Comparison of ENCODE assay signal across 15 cellular contexts in genomic region chr13:45255253-45255987, GRCh38. TPM values are rescaled to one million over a fixed set of nuclear protein-coding genes. Genes with fewer than 3 reads are reported as not detected.
"Had no signal": no experiment of that assay in that cellular context is flagged by ENCODE, and none has a peak within 500 bp of the region (broad histone marks: within the 10 kb centered on the region; RNA-seq: fewer than 3 reads in every experiment).

No MANE protein-coding gene starts in this region.

- H3K4me3 ChIP-seq: cardiac muscle cell, gastroesophageal sphincter, tibial artery had no signal

- H3K27ac ChIP-seq: cardiac muscle cell, gastroesophageal sphincter, neutrophil, tibial artery had no signal

- ATAC-seq: activated CD8-positive, alpha-beta T cell treated with anti-CD3 and anti-CD28 coated beads for 36 hours; gastroesophageal sphincter; right cardiac atrium; stimulated activated effector memory CD8-positive, alpha-beta T cell treated with anti-CD3 and anti-CD28 coated beads, Interleukin-12 subunit alpha, Interleukin-12 subunit beta, amount 100 ng/mL, for 72 hours had no signal

- H3K27ac Mint-ChIP-seq: activated CD8-positive, alpha-beta T cell treated with anti-CD3 and anti-CD28 coated beads for 36 hours; activated T-helper 1 cell treated with anti-CD3 and anti-CD28 coated beads, Interleukin-12 subunit alpha, Interleukin-12 subunit beta, Interleukin-2, Interleukin-4 antibody, amounts not matched to agents 30 ng/mL and 10 ng/mL and 1 ng/mL, durations not matched to agents 14 hours and 24 hours and 36 hours; progenitor cell of endocrine pancreas; stimulated activated effector memory CD8-positive, alpha-beta T cell treated with anti-CD3 and anti-CD28 coated beads, Interleukin-12 subunit alpha, Interleukin-12 subunit beta, amount 100 ng/mL, for 72 hours had no signal

- H3K27me3 Mint-ChIP-seq: activated CD8-positive, alpha-beta T cell treated with anti-CD3 and anti-CD28 coated beads for 36 hours; naive B cell; progenitor cell of endocrine pancreas had no signal

- H3K9me3 Mint-ChIP-seq: activated CD8-positive, alpha-beta T cell treated with anti-CD3 and anti-CD28 coated beads for 36 hours; activated T-helper 1 cell treated with anti-CD3 and anti-CD28 coated beads, Interleukin-12 subunit alpha, Interleukin-12 subunit beta, Interleukin-2, Interleukin-4 antibody, amounts not matched to agents 30 ng/mL and 10 ng/mL and 1 ng/mL, durations not matched to agents 14 hours and 24 hours and 36 hours; naive B cell; stimulated activated effector memory CD8-positive, alpha-beta T cell treated with anti-CD3 and anti-CD28 coated beads, Interleukin-12 subunit alpha, Interleukin-12 subunit beta, amount 100 ng/mL, for 72 hours had no signal

- DNase-seq: activated CD8-positive, alpha-beta memory T cell treated with anti-CD3 and anti-CD28 coated beads, Interleukin-2, amount 50 U/mL, for 4 hours; activated CD8-positive, alpha-beta T cell treated with anti-CD3 and anti-CD28 coated beads for 36 hours; activated naive CD4-positive, alpha-beta T cell treated with Interleukin-2 at 50 U/mL for 16 hours; naive B cell; right cardiac atrium; SW 1271; T1000; tibial artery had no signal

- H3K4me3 Mint-ChIP-seq: activated CD8-positive, alpha-beta T cell treated with anti-CD3 and anti-CD28 coated beads for 36 hours; activated T-helper 1 cell treated with anti-CD3 and anti-CD28 coated beads, Interleukin-12 subunit alpha, Interleukin-12 subunit beta, Interleukin-2, Interleukin-4 antibody, amounts not matched to agents 30 ng/mL and 10 ng/mL and 1 ng/mL, durations not matched to agents 14 hours and 24 hours and 36 hours; naive B cell; stimulated activated effector memory CD8-positive, alpha-beta T cell treated with anti-CD3 and anti-CD28 coated beads, Interleukin-12 subunit alpha, Interleukin-12 subunit beta, amount 100 ng/mL, for 72 hours had no signal

- H3K9me3 ChIP-seq: gastroesophageal sphincter, neutrophil, tibial artery had no signal

- H3K27me3 ChIP-seq: cardiac muscle cell, gastroesophageal sphincter, neutrophil, tibial artery had no signal

RNA-seq across cellular contexts. Expression of gene KCTD4, which starts 54.6 kb away (rescaled TPM):
- total RNA-seq: activated CD8-positive, alpha-beta T cell treated with anti-CD3 and anti-CD28 coated beads for 36 hours; activated T-helper 1 cell treated with anti-CD3 and anti-CD28 coated beads, Interleukin-12 subunit alpha, Interleukin-12 subunit beta, Interleukin-2, Interleukin-4 antibody, amounts not matched to agents 30 ng/mL and 10 ng/mL and 1 ng/mL, durations not matched to agents 14 hours and 24 hours and 36 hours; cardiac muscle cell; kidney epithelial cell; progenitor cell of endocrine pancreas had no signal
- polyA plus RNA-seq: cardiac muscle cell had no signal
